8 cellular contexts compared by ENCODE assay signal in the genomic region with DNA sequence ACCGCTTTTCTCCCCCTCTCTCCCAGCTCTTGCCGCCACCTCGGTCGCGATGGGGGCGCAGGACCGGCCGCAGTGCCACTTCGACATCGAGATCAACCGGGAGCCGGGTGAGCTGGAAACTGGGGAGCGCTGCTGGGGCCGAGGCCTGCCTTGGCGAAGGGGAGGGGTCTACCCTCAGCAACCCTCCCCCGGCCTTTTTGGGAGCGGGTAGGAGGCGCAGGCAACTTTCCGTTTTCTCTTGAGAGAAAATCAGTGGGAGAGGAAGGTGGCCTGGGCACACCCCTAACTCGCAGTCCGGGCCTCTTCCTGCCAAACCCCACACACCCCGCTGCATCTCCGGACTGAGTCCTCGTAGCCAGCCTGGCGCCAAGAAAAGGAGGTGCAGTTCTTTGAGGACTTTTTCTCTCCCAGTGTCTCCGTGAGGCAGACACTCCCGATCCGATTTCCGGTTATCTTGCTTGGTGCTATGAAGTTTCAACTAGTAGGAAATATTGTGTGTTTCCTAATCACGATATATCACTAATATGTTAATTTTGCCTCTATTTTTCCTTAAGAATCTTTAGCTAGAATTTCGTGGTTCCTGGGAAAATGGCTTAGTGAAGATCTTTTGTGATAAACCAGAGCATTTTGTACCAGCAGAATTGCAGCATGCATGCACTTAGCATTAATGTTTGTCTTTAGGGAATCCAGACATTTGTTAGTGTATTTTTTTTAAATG. TPM values are rescaled to one million over a fixed set of nuclear protein-coding genes. Genes with fewer than 3 reads are reported as not detected.
DNase-seq lines count a peak whose midpoint lies in the region; ATAC-seq and TF ChIP-seq lines count a peak whose summit lies in the region.

No MANE protein-coding gene starts in this region.

- WGBS in body of pancreas, 2 donors, result 0 to 1% methylated on average over 27 to 31 of the region's 31 CpGs

- H3K9me3 ChIP-seq in body of pancreas (no peaks in the 10 kb centered on the region), iPS-18a (ENCODE audit: control insufficient read depth, low read depth, low read length) (no peaks in the 10 kb centered on the region)

- H3K36me3 ChIP-seq in body of pancreas (replicated peaks in 1 of 2; ENCODE audit: insufficient read depth in 1 of 2, low read depth in 2 of 2) (no peaks in the 10 kb centered on the region), iPS-18a (ENCODE audit: control insufficient read depth, low read depth, low read length) (peaks cover 7% of the 10 kb centered on the region)

- ATAC-seq in GM19351 (IDR thresholded peaks at IDR 0.05; ENCODE audit: unreplicated experiment) (peak; percentile 20), HG03469 (IDR thresholded peaks at IDR 0.05; ENCODE audit: unreplicated experiment) (peak; percentile 14), body of pancreas (peak; percentile 7)

- DNase-seq in DMS79 (lab: John Stamatoyannopoulos, UW) (peak; percentile 1), SK-MEL-5 (ENCODE audit: low read depth, low spot score) (peak; percentile 65), body of pancreas (peak in 3 of 4 donors; percentile 56 to 64 (median 59)), skeletal muscle cell (ENCODE audit: low read depth) (peak; percentile 15), T-helper 9 cell (no peak)

- peak overlapping the region; percentile 77 to 95 for H3K4me3 ChIP-seq in body of pancreas
- H3K4me3 ChIP-seq in iPS-18a (ENCODE audit: low read length), result peak overlapping the region; percentile 90
- H3K4me3 ChIP-seq in skeletal muscle cell (ENCODE audit: low read depth, low read length), result peak overlapping the region; percentile 80

- H3K9ac ChIP-seq in iPS-18a (ENCODE audit: low read length), result peak overlapping the region; percentile 83

- no peak for TF ChIP-seq POLR2A in body of pancreas (IDR thresholded peaks at IDR 0.05)

- in situ Hi-C loops in SK-MEL-5 (cut with HindIII; ENCODE audit: low pct_unique_long_range_greater_than_20kb, low sequenced_read_pairs), result no loop called here

- H3K4me1 ChIP-seq in body of pancreas (peaks cover 50% of the 10 kb centered on the region), iPS-18a (ENCODE audit: control insufficient read depth, low read depth, low read length) (peaks cover 4% of the 10 kb centered on the region)

- intact Hi-C loops in body of pancreas (cut with DNase I), result no loop called here

- H3K27ac ChIP-seq in body of pancreas (peak overlapping the region; percentile 84 to 94 (median 89)), iPS-18a (ENCODE audit: low read length) (peak overlapping the region; percentile 82)

- TF ChIP-seq CTCF in body of pancreas (IDR thresholded peaks at IDR 0.05), result peak in 3 of 7 experiments; percentile 29 to 33 (median 29)

- no peaks in the 10 kb centered on the region for H3K27me3 ChIP-seq in body of pancreas
- H3K27me3 ChIP-seq in iPS-18a (ENCODE audit: control insufficient read depth, insufficient read depth, low read length), result no peaks in the 10 kb centered on the region

RNA-seq across cellular contexts. Expression of a gene that starts 0.6 kb away (rescaled TPM):
- total RNA-seq in SK-MEL-5 (2014; rRNA removed; shearing (Covaris generic)), result 18.9 and 19.0 TPM in 2 replicates
- 6.6 and 9.2 TPM in 2 replicates for polyA plus RNA-seq in SK-MEL-5 (2015; cell fraction: cytosol; rRNA removed)
- 264 and 283 TPM in 2 replicates for polyA plus RNA-seq in SK-MEL-5 (2015; cell fraction: nucleus; rRNA removed)
- total RNA-seq in body of pancreas, result 100 to 1,000 TPM; 115 to 128 TPM

RNA-seq across cellular contexts. Expression of a gene that starts 10.5 kb away (rescaled TPM):
- 24.9 and 26.0 TPM in 2 replicates for total RNA-seq in SK-MEL-5 (2014; rRNA removed; shearing (Covaris generic))
- polyA plus RNA-seq in SK-MEL-5 (2015; cell fraction: cytosol; rRNA removed), result 19.6 and 24.3 TPM in 2 replicates
- 21.9 and 22.6 TPM in 2 replicates for polyA plus RNA-seq in SK-MEL-5 (2015; cell fraction: nucleus; rRNA removed)
- total RNA-seq in body of pancreas, result 1 to 10 TPM; 5.3 to 7.8 TPM

RNA-seq across cellular contexts. Expression of a gene that starts 19.4 kb away (rescaled TPM):
- total RNA-seq in SK-MEL-5 (2014; rRNA removed; shearing (Covaris generic)), result 59.2 and 62.4 TPM in 2 replicates
- polyA plus RNA-seq in SK-MEL-5 (2015; cell fraction: cytosol; rRNA removed), result 38.4 and 45.4 TPM in 2 replicates
- polyA plus RNA-seq in SK-MEL-5 (2015; cell fraction: nucleus; rRNA removed), result 59.3 and 76.1 TPM in 2 replicates
- total RNA-seq in body of pancreas, result 10 to 100 TPM; 23.1 to 30.9 TPM

RNA-seq across cellular contexts. Expression of a gene that starts 52.4 kb away (rescaled TPM):
- total RNA-seq in SK-MEL-5 (2014; rRNA removed; shearing (Covaris generic)), result 2.6 and 2.9 TPM in 2 replicates
- 3.3 TPM in 2 replicates for polyA plus RNA-seq in SK-MEL-5 (2015; cell fraction: cytosol; rRNA removed)
- polyA plus RNA-seq in SK-MEL-5 (2015; cell fraction: nucleus; rRNA removed), result 3.2 and 4.3 TPM in 2 replicates
- total RNA-seq in body of pancreas, result 10 to 100 TPM; 19.7 to 20.4 TPM
